1 cellular context compared by ENCODE assay signal in genomic region chr21:36149788-36150187, GRCh38.
TF ChIP-seq lines count a peak whose summit lies in the region.

No MANE protein-coding gene starts in this region.

TF ChIP-seq in GM23338, 12 proteins besides CTCF, POLR2A, EP300 and RAD21 (continued from another document):
- no peak for TF ChIP-seq REST (IDR thresholded peaks at IDR 0.05; ENCODE audit: unreplicated experiment)
- TF ChIP-seq EZH2 (IDR thresholded peaks at IDR 0.05; ENCODE audit: low read depth, unreplicated experiment), result no peak
- no peak for TF ChIP-seq JUNB (IDR thresholded peaks at IDR 0.05; ENCODE audit: unreplicated experiment)
- TF ChIP-seq ZNF114 (CRISPR knock-in tag; IDR thresholded peaks at IDR 0.05), result no peak
- no peak for TF ChIP-seq NANOG (IDR thresholded peaks at IDR 0.05; ENCODE audit: borderline replicate concordance)
- TF ChIP-seq EZH2phosphoT487 (IDR thresholded peaks at IDR 0.05; ENCODE audit: unreplicated experiment), result no peak
- no peak for TF ChIP-seq POLR2AphosphoS5 (IDR thresholded peaks at IDR 0.05; ENCODE audit: low read depth)
- no peak for TF ChIP-seq ZNF331 (CRISPR knock-in tag; IDR thresholded peaks at IDR 0.05; ENCODE audit: low read depth)
- TF ChIP-seq ETS1 (IDR thresholded peaks at IDR 0.05), result no peak
